ENCODE assay signal across 1 cellular context in the genomic region with DNA sequence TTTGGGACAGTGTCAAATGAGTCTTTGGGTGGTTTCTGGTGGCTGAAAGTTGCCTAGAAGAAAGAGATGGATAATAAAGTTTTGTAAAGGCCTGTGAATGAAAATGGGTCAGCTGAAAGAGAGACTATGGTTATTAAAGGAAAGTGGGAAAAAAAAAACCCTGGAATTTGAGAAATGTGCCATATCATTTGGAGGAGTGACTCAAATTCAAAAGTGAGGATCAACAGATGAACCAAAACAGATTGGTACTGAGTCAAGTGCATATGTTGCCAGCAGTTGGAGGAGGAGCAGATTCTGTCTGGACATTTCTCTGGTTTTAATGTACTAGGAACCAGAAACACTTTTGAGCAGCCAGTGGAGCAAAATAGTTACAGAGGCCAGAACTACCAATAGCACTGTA.
TF ChIP-seq lines count a peak whose summit lies in the region.

No MANE protein-coding gene starts in this region.

TF ChIP-seq in GM23338, 12 proteins besides CTCF, POLR2A, EP300 and RAD21 (continued from another document):
- TF ChIP-seq ZNF462 (CRISPR knock-in tag; IDR thresholded peaks at IDR 0.05): no peak
- no peak for TF ChIP-seq ZNF114 (CRISPR knock-in tag; IDR thresholded peaks at IDR 0.05)
